14 cellular contexts compared by ENCODE assay signal in the genomic region with DNA sequence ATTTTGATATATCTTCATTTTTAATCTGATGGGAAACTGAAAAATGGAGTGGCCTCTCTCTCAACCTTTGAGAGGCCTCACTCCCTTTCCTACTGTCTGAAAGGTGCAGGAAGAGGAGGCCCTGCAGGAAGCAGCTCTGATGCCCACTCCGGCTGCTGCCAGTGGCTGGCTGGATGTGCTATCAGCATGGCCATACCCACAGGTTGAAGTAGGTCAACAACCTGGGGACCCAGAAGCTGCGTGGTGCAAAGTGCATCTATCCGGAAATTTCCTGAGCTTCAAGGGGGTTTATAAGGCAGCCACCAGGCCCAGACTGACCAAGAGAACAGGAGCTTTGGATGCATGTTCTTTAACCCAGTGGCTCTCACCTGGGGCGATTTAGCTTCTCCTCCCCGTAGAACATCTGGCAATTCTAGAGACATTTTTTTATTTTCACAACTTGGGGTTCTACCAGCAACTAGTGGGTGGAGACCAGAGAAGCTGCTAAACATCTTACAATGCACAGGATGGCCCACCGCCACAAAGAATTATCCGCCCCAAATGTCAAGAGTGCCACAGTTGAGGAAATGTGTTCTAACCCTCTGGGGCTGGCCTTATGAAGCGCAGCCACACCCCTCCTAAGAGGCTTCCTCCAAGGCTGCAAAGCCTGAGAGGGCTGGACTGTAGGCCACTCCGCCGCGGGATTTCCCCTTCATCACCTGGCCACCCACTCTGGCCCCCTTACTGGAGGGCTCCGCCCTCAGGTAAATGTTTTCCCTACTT. TPM values are rescaled to one million over a fixed set of nuclear protein-coding genes. Genes with fewer than 3 reads are reported as not detected.
DNase-seq lines count a peak whose midpoint lies in the region; ATAC-seq lines count a peak whose summit lies in the region.
"Had no signal": no experiment of that assay in that cellular context is flagged by ENCODE, and none has a peak within 500 bp of the region (broad histone marks: within the 10 kb centered on the region; RNA-seq: fewer than 3 reads in every experiment).

No MANE protein-coding gene starts in this region.

- peaks cover 14 to 19% of the 10 kb centered on the region in 2 experiments for H3K9me3 ChIP-seq in CD4-positive, CD25-positive, alpha-beta regulatory T cell (ENCODE audit: control insufficient read depth in 2 of 2, low read length in 2 of 2)

- H3K27ac ChIP-seq in CD4-positive, CD25-positive, alpha-beta regulatory T cell (ENCODE audit: insufficient read depth, low read length, poor library complexity, severe bottlenecking), result peak overlapping the region; percentile 89
- H3K27ac ChIP-seq: C4-2B, SK-N-MC had no signal

- no peaks in the 10 kb centered on the region for H3K36me3 ChIP-seq in CD4-positive, CD25-positive, alpha-beta regulatory T cell (ENCODE audit: control insufficient read depth, insufficient read depth, low read length)
- H3K36me3 ChIP-seq: transverse colon had no signal

- peak overlapping the region; percentile 77 to 94 (median 91) for H3K4me3 Mint-ChIP-seq in CD4-positive, CD25-positive, alpha-beta regulatory T cell

- peaks cover 20 to 49% (median 41%) of the 10 kb centered on the region in 4 donors for H3K4me1 Mint-ChIP-seq in CD4-positive, CD25-positive, alpha-beta regulatory T cell

- H3K27ac Mint-ChIP-seq in CD4-positive, CD25-positive, alpha-beta regulatory T cell, result peak overlapping the region; percentile 89 to 99 (median 96)

- no peaks in the 10 kb centered on the region for H3K36me3 Mint-ChIP-seq in CD4-positive, CD25-positive, alpha-beta regulatory T cell

- peak overlapping the region; percentile 67 for H3K4me3 ChIP-seq in CD4-positive, CD25-positive, alpha-beta regulatory T cell (ENCODE audit: low read depth, low read length)
- H3K4me3 ChIP-seq: SK-N-MC had no signal

- peak; percentile 39 to 47 for ATAC-seq in CD4-positive, CD25-positive, alpha-beta regulatory T cell (ENCODE audit: low read depth in 2 of 2)
- ATAC-seq in GM19043 (IDR thresholded peaks at IDR 0.05; ENCODE audit: low read depth, unreplicated experiment) (peak; percentile 42), HG02973 (IDR thresholded peaks at IDR 0.05; ENCODE audit: unreplicated experiment) (peak; percentile 31), HG03139 (IDR thresholded peaks at IDR 0.05; ENCODE audit: unreplicated experiment) (no peak)

- H3K27me3 Mint-ChIP-seq in CD4-positive, CD25-positive, alpha-beta regulatory T cell, result no peaks in the 10 kb centered on the region

- H3K9me3 Mint-ChIP-seq in CD4-positive, CD25-positive, alpha-beta regulatory T cell, result peaks cover 0 to 22% (median 6%) of the 10 kb centered on the region in 7 donors

- peak; percentile 22 to 73 (median 39) for DNase-seq in CD4-positive, CD25-positive, alpha-beta regulatory T cell
- peak; percentile 81 for DNase-seq in activated effector memory CD4-positive, alpha-beta T cell treated with anti-CD3 and anti-CD28 coated beads, Interleukin-2, amount 50 U/mL, for 16 hours
- DNase-seq in hepatic stellate cell (ENCODE audit: low spot score) (no peak), SK-N-DZ (ENCODE audit: low spot score) (no peak), activated gamma-delta T cell (lab: John Stamatoyannopoulos, UW) (no peak)
- DNase-seq: GOT3, mesenchymal stem cell, NCI-H1092 treated with DMSO at 0.1 percent for 48 hours had no signal

- no peaks in the 10 kb centered on the region for H3K27me3 ChIP-seq in CD4-positive, CD25-positive, alpha-beta regulatory T cell (ENCODE audit: control insufficient read depth, insufficient read depth, low read length)
- H3K27me3 ChIP-seq: transverse colon had no signal

- H3K4me1 ChIP-seq in CD4-positive, CD25-positive, alpha-beta regulatory T cell (ENCODE audit: control insufficient read depth, insufficient read depth, low read length, poor library complexity, severe bottlenecking), result peaks cover 32% of the 10 kb centered on the region

RNA-seq across cellular contexts. Expression of a gene that starts 8.2 kb away (rescaled TPM):
- 50.7 TPM for total RNA-seq in CD4-positive, CD25-positive, alpha-beta regulatory T cell
- 100 to 1,000 TPM in 3 of 4 donors, 10 to 100 TPM in 1; 86.8 to 119 (median 109) TPM for polyA plus RNA-seq in CD4-positive, CD25-positive, alpha-beta regulatory T cell
- not detected in 2 replicates for polyA plus RNA-seq in SK-N-DZ (2014; cell fraction: cytosol; rRNA removed)
- polyA plus RNA-seq in SK-N-DZ (2014; cell fraction: nucleus; rRNA removed), result not detected in 2 replicates

Comparison
In these comparisons a context has a peak if more than half of its experiments do, and no peak if none do; other contexts are left out.
1. DNase-seq: peak in CD4-positive, CD25-positive, alpha-beta regulatory T cell (3 of 3) and activated effector memory CD4-positive, alpha-beta T cell treated with anti-CD3 and anti-CD28 coated beads, Interleukin-2, amount 50 U/mL, for 16 hours (single experiment); none in hepatic stellate cell (single experiment), SK-N-DZ (single experiment) and activated gamma-delta T cell (single experiment).